In the genomic region with DNA sequence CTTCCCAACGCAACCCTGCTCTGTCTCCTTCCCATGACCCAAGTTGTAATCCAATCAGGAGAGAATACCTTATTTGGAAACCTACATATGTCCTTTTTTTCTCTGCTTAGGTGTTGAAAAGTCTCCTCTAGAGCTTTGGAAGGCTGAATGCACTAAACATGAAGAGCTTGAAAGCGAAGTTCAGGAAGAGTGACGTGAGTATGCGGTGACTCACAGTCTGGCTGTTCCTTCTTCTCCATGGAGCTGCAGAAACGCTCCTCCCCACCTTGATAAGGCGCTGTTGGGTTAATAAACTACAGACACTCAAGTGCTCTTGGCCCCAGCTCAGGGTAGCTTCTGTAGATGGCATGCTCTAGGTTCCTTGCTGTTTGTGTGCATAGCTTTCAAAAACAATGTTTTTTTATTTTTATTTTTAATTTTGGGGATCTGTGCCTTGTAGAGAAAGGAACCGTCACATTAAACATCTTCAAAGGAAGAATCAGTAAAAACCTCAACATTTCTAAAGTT, we compare ENCODE assay signal across 9 cellular contexts. TPM values are rescaled to one million over a fixed set of nuclear protein-coding genes. Genes with fewer than 3 reads are reported as not detected.
DNase-seq lines count a peak whose midpoint lies in the region; ATAC-seq, FAIRE-seq and TF ChIP-seq lines count a peak whose summit lies in the region.
"Had no signal": no experiment of that assay in that cellular context is flagged by ENCODE, and none has a peak within 500 bp of the region (broad histone marks: within the 10 kb centered on the region; RNA-seq: fewer than 3 reads in every experiment).

No MANE protein-coding gene starts in this region.

- H3K9me1 ChIP-seq in K562 (ENCODE audit: control insufficient read depth, insufficient read depth, low read length) (no peaks in the 10 kb centered on the region), keratinocyte (ENCODE audit: control insufficient read depth, extremely low read depth, insufficient read depth, low read length) (no peaks in the 10 kb centered on the region)

- intact Hi-C loops in K562 (cut with micrococcal nuclease) = loop anchor here (2.0 to 5.0 kb wide), 2 partner anchors 165 to 210 kb away; no protein-coding TSS in a partner anchor

- no peaks in the 10 kb centered on the region for H3K9me3 Mint-ChIP-seq in type B pancreatic cell
- H3K9me3 Mint-ChIP-seq in activated T-cell treated with anti-CD3 and anti-CD28 coated beads, Interleukin-2, amount 50 U/mL, for 4 hours = no peaks in the 10 kb centered on the region
- H3K9me3 Mint-ChIP-seq in activated CD8-positive, alpha-beta T cell treated with anti-CD3 and anti-CD28 coated beads, Interleukin-2, amount 10 ng/mL, durations not matched to agents 7 days and 5 days (ENCODE audit: insufficient read depth) = no peaks in the 10 kb centered on the region

- FAIRE-seq in K562 (lab: Jason Lieb, UNC) (peak; percentile 98), keratinocyte (lab: Jason Lieb, UNC) (peak; percentile 96)

- no TSS peak for BruUV-seq in K562 (replicated peaks; lab: Mats Ljungman, UMichigan)

- POLR2A ChIA-PET in K562 (lab: Yijun Ruan, JAX) = interaction anchor here (0.7 to 3.1 kb wide), 9 partner anchors 8 to 40 kb away, joined by 3 to 26 read pairs (median 4); no protein-coding TSS in a partner anchor
- POLR2A ChIA-PET in activated CD8-positive, alpha-beta T cell treated with anti-CD3 and anti-CD28 coated beads, Interleukin-2, amount 10 ng/mL, durations not matched to agents 7 days and 5 days (lab: Charles Lee) = no interaction called here

- H3K9me3 ChIP-seq in HUES64 (ENCODE audit: insufficient read depth, low read depth, low read length) = no peaks in the 10 kb centered on the region
- no peaks in the 10 kb centered on the region for H3K9me3 ChIP-seq in K562 (replicated peaks; ENCODE audit: control insufficient read depth, insufficient read depth, low read depth, low read length)
- no peaks in the 10 kb centered on the region for H3K9me3 ChIP-seq in keratinocyte (ENCODE audit: control insufficient read depth, low read depth, low read length)

- H3K27me3 ChIP-seq in HUES64 (ENCODE audit: insufficient read depth, low read length) = no peaks in the 10 kb centered on the region
- no peaks in the 10 kb centered on the region for H3K27me3 ChIP-seq in K562 (ENCODE audit: control insufficient read depth in 2 of 2, insufficient read depth in 2 of 2, low read length in 2 of 2)
- no peaks in the 10 kb centered on the region for H3K27me3 ChIP-seq in keratinocyte (ENCODE audit: control insufficient read depth, extremely low read depth, insufficient read depth, low read length)

- CTCF ChIA-PET in K562 (lab: Yijun Ruan, JAX; ENCODE audit: low intra/inter-chr PET ratio) = no interaction called here
- CTCF ChIA-PET in activated CD8-positive, alpha-beta T cell treated with anti-CD3 and anti-CD28 coated beads, Interleukin-2, amount 10 ng/mL, durations not matched to agents 7 days and 5 days (lab: Charles Lee) = no interaction called here

- H3K4me1 ChIP-seq in HUES64 (ENCODE audit: insufficient read depth, low read length) = peaks cover 49% of the 10 kb centered on the region
- H3K4me1 ChIP-seq in K562 (replicated peaks in 1 of 2; ENCODE audit: control insufficient read depth in 2 of 2, insufficient read depth in 2 of 2, low read length in 2 of 2) = peaks cover 13 to 29% of the 10 kb centered on the region in 2 experiments; a peak in 4 of 5 replicates
- H3K4me1 ChIP-seq in keratinocyte (ENCODE audit: control insufficient read depth, extremely low read depth, insufficient read depth, low read length) = peaks cover 36% of the 10 kb centered on the region

- peak; percentile 64 for TF ChIP-seq EP300 in K562 (IDR thresholded peaks at IDR 0.05; ENCODE audit: low read length)

- peak overlapping the region; percentile 67 for H3K4me3 Mint-ChIP-seq in type B pancreatic cell
- no peak overlapping the region for H3K4me3 Mint-ChIP-seq in activated T-cell treated with anti-CD3 and anti-CD28 coated beads, Interleukin-2, amount 50 U/mL, for 4 hours
- no peak overlapping the region for H3K4me3 Mint-ChIP-seq in activated CD8-positive, alpha-beta T cell treated with anti-CD3 and anti-CD28 coated beads, Interleukin-2, amount 10 ng/mL, durations not matched to agents 7 days and 5 days
- H3K4me3 Mint-ChIP-seq: activated naive CD8-positive, alpha-beta T cell had no signal

- peak; percentile 97 for ATAC-seq in K562
- no peak for ATAC-seq in activated T-cell treated with anti-CD3 and anti-CD28 coated beads, Interleukin-2, amount 50 U/mL, for 4 hours
- no peak for ATAC-seq in activated CD8-positive, alpha-beta T cell treated with anti-CD3 and anti-CD28 coated beads, Interleukin-2, amount 10 ng/mL, durations not matched to agents 7 days and 5 days
- ATAC-seq in GM21825 (IDR thresholded peaks at IDR 0.05; ENCODE audit: unreplicated experiment) = no peak

- H3K9ac ChIP-seq in HUES64 (ENCODE audit: low read depth, low read length) = no peak overlapping the region
- H3K9ac ChIP-seq in K562 (ENCODE audit: insufficient read depth in 1 of 2, low read depth in 2 of 2, low read length in 2 of 2) = peak overlapping the region in 1 of 2 experiments; percentile 70; a peak in 2 of 4 replicates
- peak overlapping the region; percentile 57 for H3K9ac ChIP-seq in keratinocyte (ENCODE audit: control insufficient read depth, extremely low read depth, insufficient read depth, low read length)

- H3K4me2 ChIP-seq in K562 (ENCODE audit: insufficient read depth, low read length) = peak overlapping the region; percentile 74
- peak overlapping the region; percentile 78 for H3K4me2 ChIP-seq in keratinocyte (ENCODE audit: control insufficient read depth, extremely low read depth, insufficient read depth, low read depth, low read length)

- peak overlapping the region; percentile 94 for H3K27ac Mint-ChIP-seq in type B pancreatic cell
- no peak overlapping the region for H3K27ac Mint-ChIP-seq in activated CD8-positive, alpha-beta T cell treated with anti-CD3 and anti-CD28 coated beads, Interleukin-2, amount 10 ng/mL, durations not matched to agents 7 days and 5 days
- H3K27ac Mint-ChIP-seq: activated naive CD8-positive, alpha-beta T cell had no signal

- DNase-seq in K562 (ENCODE audit: extremely low read depth in 1 of 4, low spot score in 3 of 4) (peak; percentile 78 to 95 (median 83)), keratinocyte (ENCODE audit: low read depth, low spot score) (peak; percentile 62), type B pancreatic cell (ENCODE audit: extremely low spot score, unreplicated experiment) (no peak), DMS79 treated with DMSO at 0.1 percent for 48 hours (lab: John Stamatoyannopoulos, UW) (no peak)
- no peak for DNase-seq in activated T-cell treated with anti-CD3 and anti-CD28 coated beads, Interleukin-2, amount 50 U/mL, for 4 hours
- no peak for DNase-seq in activated CD8-positive, alpha-beta T cell treated with anti-CD3 and anti-CD28 coated beads, Interleukin-2, amount 10 ng/mL, durations not matched to agents 7 days and 5 days

- H3K27ac ChIP-seq in HUES64 (ENCODE audit: low read depth, low read length) (peak overlapping the region; percentile 78), K562 (ENCODE audit: extremely low read depth, low read depth, low read length) (peak overlapping the region; percentile 81), keratinocyte (ENCODE audit: control insufficient read depth, insufficient read depth, low read length) (peak overlapping the region; percentile 77)

- peaks cover 68% of the 10 kb centered on the region for H3K4me1 Mint-ChIP-seq in type B pancreatic cell (ENCODE audit: unreplicated experiment)
- H3K4me1 Mint-ChIP-seq in activated T-cell treated with anti-CD3 and anti-CD28 coated beads, Interleukin-2, amount 50 U/mL, for 4 hours (ENCODE audit: low read depth) = no peaks in the 10 kb centered on the region
- H3K4me1 Mint-ChIP-seq in activated CD8-positive, alpha-beta T cell treated with anti-CD3 and anti-CD28 coated beads, Interleukin-2, amount 10 ng/mL, durations not matched to agents 7 days and 5 days (ENCODE audit: low read depth) = no peaks in the 10 kb centered on the region

- in situ Hi-C loops in K562 (cut with MboI) = no loop called here

- peak; percentile 54 to 66 for TF ChIP-seq RAD21 in K562 (CRISPR knock-in tag; conservative IDR thresholded peaks at IDR 0.05 in 1 of 2, IDR thresholded peaks at IDR 0.05 in 1 of 2)

- peaks cover 39% of the 10 kb centered on the region for H3K79me2 ChIP-seq in K562 (ENCODE audit: control insufficient read depth, insufficient read depth, low read length)
- peaks cover 16% of the 10 kb centered on the region for H3K79me2 ChIP-seq in keratinocyte (ENCODE audit: control insufficient read depth, insufficient read depth, low read length)

- H3K4me3 ChIP-seq in HUES64 (ENCODE audit: low read length) (no peak overlapping the region; the same call in 1 of the 2 replicates), K562 (no peak overlapping the region), keratinocyte (ENCODE audit: control insufficient read depth in 2 of 3, extremely low read depth in 1 of 3, insufficient read depth in 2 of 3, low read depth in 1 of 3, low read length in 3 of 3) (peak overlapping the region in 2 of 3 experiments; percentile 34 to 61)

- peaks cover 39% of the 10 kb centered on the region for H3K36me3 ChIP-seq in HUES64 (ENCODE audit: insufficient read depth, low read length)
- H3K36me3 ChIP-seq in K562 (ENCODE audit: control insufficient read depth, insufficient read depth, low read length) = peaks cover 16% of the 10 kb centered on the region; the same call in 2 of the 3 replicates
- peaks cover 4 to 7% of the 10 kb centered on the region in 2 experiments for H3K36me3 ChIP-seq in keratinocyte (ENCODE audit: control insufficient read depth in 2 of 2, extremely low read depth in 1 of 2, insufficient read depth in 2 of 2, low read length in 2 of 2)

- H2AFZ ChIP-seq in K562 (ENCODE audit: low read depth, low read length) = peak overlapping the region; percentile 76
- H2AFZ ChIP-seq in keratinocyte (ENCODE audit: control insufficient read depth, low read length) = peak overlapping the region; percentile 62

- no peaks in the 10 kb centered on the region for H3K27me3 Mint-ChIP-seq in type B pancreatic cell
- peaks cover 6% of the 10 kb centered on the region for H3K27me3 Mint-ChIP-seq in activated T-cell treated with anti-CD3 and anti-CD28 coated beads, Interleukin-2, amount 50 U/mL, for 4 hours (ENCODE audit: low read depth)
- peaks cover 6% of the 10 kb centered on the region for H3K27me3 Mint-ChIP-seq in activated CD8-positive, alpha-beta T cell treated with anti-CD3 and anti-CD28 coated beads, Interleukin-2, amount 10 ng/mL, durations not matched to agents 7 days and 5 days (ENCODE audit: low read depth)

- dilution Hi-C loops in keratinocyte (cut with MboI; ENCODE audit: extremely low pct_ligation_motif_present, low sequenced_read_pairs) = no loop called here

- H3K36me3 Mint-ChIP-seq in type B pancreatic cell = peaks cover 24% of the 10 kb centered on the region
- no peaks in the 10 kb centered on the region for H3K36me3 Mint-ChIP-seq in activated T-cell treated with anti-CD3 and anti-CD28 coated beads, Interleukin-2, amount 50 U/mL, for 4 hours (ENCODE audit: insufficient read depth)
- H3K36me3 Mint-ChIP-seq in activated CD8-positive, alpha-beta T cell treated with anti-CD3 and anti-CD28 coated beads, Interleukin-2, amount 10 ng/mL, durations not matched to agents 7 days and 5 days (ENCODE audit: low read depth) = no peaks in the 10 kb centered on the region
- H3K36me3 Mint-ChIP-seq: activated naive CD8-positive, alpha-beta T cell had no signal

- TF ChIP-seq CTCF in K562 (IDR thresholded peaks at IDR 0.05 in 2 of 3, conservative IDR thresholded peaks at IDR 0.05 in 1 of 3; ENCODE audit: insufficient read depth in 2 of 3, low read depth in 1 of 3, low read length in 3 of 3) (peak; percentile 40 to 55 (median 54); a peak in 4 of 6 replicates), keratinocyte (optimal IDR thresholded peaks at IDR 0.05 in 1 of 3, IDR thresholded peaks at IDR 0.05 in 1 of 3, conservative IDR thresholded peaks at IDR 0.05 in 1 of 3; ENCODE audit: extremely low read depth in 1 of 3, insufficient read depth in 2 of 3, low read length in 3 of 3) (peak; percentile 3 to 41 (median 12)), type B pancreatic cell (conservative IDR thresholded peaks at IDR 0.05) (no peak)

- no peaks in the 10 kb centered on the region for H4K20me1 ChIP-seq in K562 (replicated peaks; ENCODE audit: control insufficient read depth, insufficient read depth, low read length)
- H4K20me1 ChIP-seq in keratinocyte (ENCODE audit: control insufficient read depth, extremely low read depth, insufficient read depth, low read length) = no peaks in the 10 kb centered on the region

- WGBS in HUES64 = 71% methylated on average over 7 of the region's 7 CpGs
- 2% methylated on average over 7 of the region's 7 CpGs for WGBS in K562 (ENCODE audit: insufficient coverage, low coverage, missing lambda C conversion rate)

- TF ChIP-seq POLR2A in K562 (conservative IDR thresholded peaks at IDR 0.05) = peak; percentile 51; the same call in 1 of the 2 replicates

RNA-seq across cellular contexts. Expression of a gene that starts 30.7 kb away (rescaled TPM):
- polyA plus RNA-seq in HUES64 (2013, experiment 1 of 2) = 61.6 TPM
- 57.2 TPM for polyA plus RNA-seq in HUES64 (2013, experiment 2 of 2)
- 38.2 and 39.6 TPM in 2 replicates for total RNA-seq in K562 (2011; cell fraction: chromatin; rRNA removed; ENCODE audit: low replicate concordance)
- total RNA-seq in K562 (2011; cell fraction: nucleolus; rRNA removed) = 12.7 and 17.1 TPM in 2 replicates
- total RNA-seq in K562 (2011; cell fraction: nucleoplasm; rRNA removed) = 23.8 and 35.0 TPM in 2 replicates
- total RNA-seq in K562 (2014; rRNA removed) = 26.2 and 28.7 TPM in 2 replicates
- 36.6 and 41.5 TPM in 2 replicates for total RNA-seq in K562 (2014; rRNA removed; fragmentation: Illumina TruSeq; extraction: Trizol)
- 24.9 and 26.9 TPM in 2 replicates for total RNA-seq in K562 (2015; rRNA removed; fragmentation: Illumina TruSeq; extraction: Trizol)
- 52.4 and 58.6 TPM in 2 replicates for total RNA-seq in K562 (2021)
- polyA plus RNA-seq in K562 (2011; rRNA removed) = 21.1 and 34.8 TPM in 2 replicates
- 16.5 and 29.9 TPM in 2 replicates for polyA plus RNA-seq in K562 (2011; cell fraction: cytosol; rRNA removed)
- 10.9 and 24.1 TPM in 2 replicates for polyA plus RNA-seq in K562 (2011; cell fraction: nucleus; rRNA removed)
- 17.2 and 23.2 TPM in 2 replicates for polyA plus RNA-seq in K562 (2012)
- polyA plus RNA-seq in K562 (2014; fragmentation: Illumina TruSeq; extraction: Trizol) = 44.7 and 45.1 TPM in 2 replicates
- 10 to 100 TPM; 11.3 to 12.6 TPM for polyA plus RNA-seq in K562 (2014; fragmentation: Nextera tagmentation; extraction: Ambion mirVana)
- polyA plus RNA-seq in K562 (2014; rRNA removed) = 25.8 and 82.5 TPM in 2 replicates
- polyA minus RNA-seq in K562 (2011; rRNA and poly(A)+ RNA removed) = 86.8 and 125 TPM in 2 replicates
- 23.6 and 23.8 TPM in 2 replicates for polyA minus RNA-seq in K562 (2011; cell fraction: cytosol; rRNA and poly(A)+ RNA removed)
- 8.6 and 11.3 TPM in 2 replicates for polyA minus RNA-seq in K562 (2011; cell fraction: nucleus; rRNA and poly(A)+ RNA removed)
- 31.4 to 37.6 TPM (median 31.9 TPM) in 3 replicates for polyA plus RNA-seq in keratinocyte
- polyA plus RNA-seq in keratinocyte (2011; ENCODE audit: low read depth) = 33.9 TPM
- 29.6 and 33.6 TPM in 2 replicates for polyA plus RNA-seq in keratinocyte (2011; cell fraction: cytosol; rRNA removed)
- polyA plus RNA-seq in keratinocyte (2011; cell fraction: nucleus; rRNA removed) = 35.5 and 37.1 TPM in 2 replicates
- polyA plus RNA-seq in keratinocyte (2012; ENCODE audit: low replicate concordance) = 10.5 and 39.8 TPM in 2 replicates
- polyA minus RNA-seq in keratinocyte = 80.6 to 150 TPM (median 93.5 TPM) in 3 replicates
- 38.8 TPM for polyA minus RNA-seq in keratinocyte (2011; cell fraction: cytosol; rRNA and poly(A)+ RNA removed)
- polyA minus RNA-seq in keratinocyte (2011; cell fraction: nucleus; rRNA and poly(A)+ RNA removed) = 16.4 and 37.4 TPM in 2 replicates
- 83.1 and 102 TPM in 2 replicates for total RNA-seq in type B pancreatic cell (ENCODE audit: low replicate concordance)
- total RNA-seq in activated T-cell treated with anti-CD3 and anti-CD28 coated beads, Interleukin-2, amount 50 U/mL, for 4 hours = 1 to 10 TPM; 4.8 to 8.7 (median 7.1) TPM
- total RNA-seq in activated CD8-positive, alpha-beta T cell treated with anti-CD3 and anti-CD28 coated beads, Interleukin-2, amount 10 ng/mL, durations not matched to agents 7 days and 5 days = not detected

Comparison
In these comparisons a context has a peak if more than half of its experiments do, and no peak if none do; other contexts are left out.
1. H3K4me3 ChIP-seq: peak in keratinocyte (2 of 3); none in HUES64 (single experiment) and K562 (single experiment).
2. DNase-seq: peak in K562 (4 of 4) and keratinocyte (single experiment); none in type B pancreatic cell (single experiment), DMS79 treated with DMSO at 0.1 percent for 48 hours (single experiment), activated T-cell treated with anti-CD3 and anti-CD28 coated beads, Interleukin-2, amount 50 U/mL, for 4 hours (single experiment) and activated CD8-positive, alpha-beta T cell treated with anti-CD3 and anti-CD28 coated beads, Interleukin-2, amount 10 ng/mL, durations not matched to agents 7 days and 5 days (single experiment).
3. RNA of a gene that starts 30.7 kb away (total RNA-seq): 83.1 to 102 TPM in type B pancreatic cell, 12.7 to 58.6 TPM in K562 and 4.8 to 8.7 TPM in activated T-cell treated with anti-CD3 and anti-CD28 coated beads, Interleukin-2, amount 50 U/mL, for 4 hours; not detected in activated CD8-positive, alpha-beta T cell treated with anti-CD3 and anti-CD28 coated beads, Interleukin-2, amount 10 ng/mL, durations not matched to agents 7 days and 5 days; every median in the first group is over 4 times any median in the second.
4. Peak in every context shown above with its lines, with median percentiles within 50 percentile points of each other: H3K27ac ChIP-seq.